In the genomic region with DNA sequence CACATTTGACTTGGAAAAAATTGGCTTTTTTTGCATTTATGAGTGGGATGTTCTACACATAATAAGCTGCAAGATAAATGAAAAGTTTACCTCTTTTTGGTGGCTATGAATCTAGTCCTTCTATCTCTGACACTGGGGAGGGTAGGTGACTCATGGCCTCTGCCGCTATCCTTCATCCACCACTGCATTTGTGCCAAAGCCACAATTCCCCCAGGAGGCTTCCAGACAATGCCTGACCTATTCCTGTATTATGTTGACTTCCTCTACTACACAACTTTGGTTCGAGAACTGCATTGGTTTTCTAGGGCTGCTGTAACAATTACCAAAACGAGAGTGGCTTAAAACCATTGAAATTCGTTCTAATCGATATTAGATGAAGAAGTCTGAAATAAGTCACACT, we compare ENCODE assay signal across 23 cellular contexts.
DNase-seq lines count a peak whose midpoint lies in the region; ATAC-seq and TF ChIP-seq lines count a peak whose summit lies in the region.
"Had no signal": no experiment of that assay in that cellular context is flagged by ENCODE, and none has a peak within 500 bp of the region (broad histone marks: within the 10 kb centered on the region; RNA-seq: fewer than 3 reads in every experiment).

No MANE protein-coding gene starts in this region.

- no peak for TF ChIP-seq EP300 in sigmoid colon (IDR thresholded peaks at IDR 0.05)

- no peaks in the 10 kb centered on the region for H3K27me3 Mint-ChIP-seq in MCF 10A (ENCODE audit: insufficient read depth, unreplicated experiment)
- H3K27me3 Mint-ChIP-seq in activated CD4-positive, alpha-beta T cell treated with anti-CD3 and anti-CD28 coated beads, Interleukin-2, amount 10 ng/mL, durations not matched to agents 7 days and 5 days: no peaks in the 10 kb centered on the region
- H3K27me3 Mint-ChIP-seq: activated naive CD8-positive, alpha-beta T cell; naive thymus-derived CD4-positive, alpha-beta T cell; T-helper 17 cell had no signal

- H3K79me2 ChIP-seq in PC-3 (ENCODE audit: low read length): no peaks in the 10 kb centered on the region

- H3K36me3 Mint-ChIP-seq in MCF 10A (ENCODE audit: insufficient read depth, unreplicated experiment): no peaks in the 10 kb centered on the region
- no peaks in the 10 kb centered on the region for H3K36me3 Mint-ChIP-seq in activated CD4-positive, alpha-beta T cell treated with anti-CD3 and anti-CD28 coated beads, Interleukin-2, amount 10 ng/mL, durations not matched to agents 7 days and 5 days (ENCODE audit: low read depth)
- H3K36me3 Mint-ChIP-seq: activated naive CD8-positive, alpha-beta T cell; naive thymus-derived CD4-positive, alpha-beta T cell had no signal

- H3K27ac Mint-ChIP-seq in MCF 10A (ENCODE audit: low read depth, unreplicated experiment): no peak overlapping the region
- H3K27ac Mint-ChIP-seq in activated CD4-positive, alpha-beta T cell treated with anti-CD3 and anti-CD28 coated beads, Interleukin-2, amount 10 ng/mL, durations not matched to agents 7 days and 5 days: no peak overlapping the region
- H3K27ac Mint-ChIP-seq: activated naive CD8-positive, alpha-beta T cell; naive thymus-derived CD4-positive, alpha-beta T cell; T-helper 17 cell had no signal

- POLR2A ChIA-PET in MCF 10A (lab: Yijun Ruan, JAX): no interaction called here
- POLR2A ChIA-PET in PC-3 (lab: Charles Lee; ENCODE audit: unreplicated experiment): no interaction called here
- POLR2A ChIA-PET in activated CD4-positive, alpha-beta T cell treated with anti-CD3 and anti-CD28 coated beads, Interleukin-2, amount 10 ng/mL, durations not matched to agents 7 days and 5 days (lab: Charles Lee): no interaction called here

- no peak for TF ChIP-seq CTCF in MCF 10A (IDR thresholded peaks at IDR 0.05; ENCODE audit: unreplicated experiment)
- no peak for TF ChIP-seq CTCF in breast epithelium (IDR thresholded peaks at IDR 0.05)
- TF ChIP-seq CTCF in PC-3 (conservative IDR thresholded peaks at IDR 0.05; ENCODE audit: low read depth, low read length): no peak
- TF ChIP-seq CTCF in sigmoid colon (IDR thresholded peaks at IDR 0.05): no peak
- no peak for TF ChIP-seq CTCF in prostate gland (IDR thresholded peaks at IDR 0.05)

- no peak overlapping the region for H2AFZ ChIP-seq in PC-3 (ENCODE audit: low read length)
- H2AFZ ChIP-seq: GM23248 had no signal

- H3K9me3 Mint-ChIP-seq in MCF 10A (ENCODE audit: unreplicated experiment): no peaks in the 10 kb centered on the region
- no peaks in the 10 kb centered on the region for H3K9me3 Mint-ChIP-seq in activated CD4-positive, alpha-beta T cell treated with anti-CD3 and anti-CD28 coated beads, Interleukin-2, amount 10 ng/mL, durations not matched to agents 7 days and 5 days

- BruUV-seq in MCF 10A (replicated peaks; lab: Mats Ljungman, UMichigan) (no TSS peak), PC-3 (replicated peaks; lab: Mats Ljungman, UMichigan) (no TSS peak)

- no peak for TF ChIP-seq POLR2A in breast epithelium (IDR thresholded peaks at IDR 0.05)
- no peak for TF ChIP-seq POLR2A in sigmoid colon (IDR thresholded peaks at IDR 0.05)
- TF ChIP-seq POLR2A in prostate gland (IDR thresholded peaks at IDR 0.05): no peak

- H3K4me3 ChIP-seq in breast epithelium (no peak overlapping the region), PC-3 (ENCODE audit: low read length) (no peak overlapping the region), sigmoid colon (no peak overlapping the region), prostate gland (no peak overlapping the region)
- H3K4me3 ChIP-seq: GM23248, spleen, suprapubic skin had no signal

- CTCF ChIA-PET in MCF 10A (lab: Yijun Ruan, JAX): no interaction called here
- CTCF ChIA-PET in PC-3 (lab: Charles Lee): no interaction called here
- CTCF ChIA-PET in activated CD4-positive, alpha-beta T cell treated with anti-CD3 and anti-CD28 coated beads, Interleukin-2, amount 10 ng/mL, durations not matched to agents 7 days and 5 days (lab: Charles Lee): no interaction called here

- peaks cover 6% of the 10 kb centered on the region for H3K4me1 Mint-ChIP-seq in MCF 10A (ENCODE audit: insufficient read depth, unreplicated experiment)
- H3K4me1 Mint-ChIP-seq in activated CD4-positive, alpha-beta T cell treated with anti-CD3 and anti-CD28 coated beads, Interleukin-2, amount 10 ng/mL, durations not matched to agents 7 days and 5 days: no peaks in the 10 kb centered on the region
- H3K4me1 Mint-ChIP-seq: T-helper 17 cell had no signal

- no peak overlapping the region for H3K27ac ChIP-seq in breast epithelium
- H3K27ac ChIP-seq in PC-3 (ENCODE audit: low read length): no peak overlapping the region
- H3K27ac ChIP-seq in sigmoid colon: no peak overlapping the region
- H3K27ac ChIP-seq in prostate gland: no peak overlapping the region
- H3K27ac ChIP-seq: GM23248, spleen, suprapubic skin had no signal

- peak; percentile 78 for DNase-seq in MCF 10A (ENCODE audit: unreplicated experiment)
- DNase-seq in breast epithelium (ENCODE audit: low spot score in 2 of 2): no peak
- DNase-seq in PC-3: peak; percentile 10
- peak; percentile 4 for DNase-seq in fibroblast of peridontal ligament (ENCODE audit: extremely low read depth)
- no peak for DNase-seq in sigmoid colon
- no peak for DNase-seq in activated CD4-positive, alpha-beta T cell treated with anti-CD3 and anti-CD28 coated beads, Interleukin-2, amount 10 ng/mL, durations not matched to agents 7 days and 5 days
- no peak for DNase-seq in prostate gland (ENCODE audit: low spot score)
- DNase-seq: activated CD4-positive, CD25-positive, alpha-beta regulatory T cell; activated T-cell treated with anti-CD3 and anti-CD28 coated beads, Interleukin-2, amount 50 U/mL, for 48 hours; GM23248; IMR-90; islet precursor cell; mammary epithelial cell; MV-4-11; naive thymus-derived CD4-positive, alpha-beta T cell; NCI-H2029 treated with DMSO at 0.1 percent for 48 hours; NCI-H524; SHP77 treated with DMSO at 0.1 percent for 48 hours; spleen; T-helper 17 cell had no signal

- H3K9me3 ChIP-seq in breast epithelium (no peaks in the 10 kb centered on the region), PC-3 (ENCODE audit: low read length) (no peaks in the 10 kb centered on the region), sigmoid colon (no peaks in the 10 kb centered on the region), prostate gland (no peaks in the 10 kb centered on the region)
- H3K9me3 ChIP-seq: suprapubic skin had no signal

- no peaks in the 10 kb centered on the region for H4K20me1 ChIP-seq in PC-3 (ENCODE audit: low read length)

- intact Hi-C loops in MCF 10A (cut with micrococcal nuclease) (no loop called here), breast epithelium (cut with DNase I; ENCODE audit: low total_unique reads) (loop anchor here (5.0 kb wide), 1 partner anchor 738 kb away; no protein-coding TSS in a partner anchor), PC-3 (cut with micrococcal nuclease) (no loop called here), sigmoid colon (cut with DNase I) (no loop called here), prostate gland (cut with DNase I) (no loop called here)

- no peak overlapping the region for H3K9ac ChIP-seq in PC-3 (ENCODE audit: low read length)
- H3K9ac ChIP-seq: GM23248 had no signal

- H3K36me3 ChIP-seq in breast epithelium (no peaks in the 10 kb centered on the region), PC-3 (ENCODE audit: low read depth, low read length) (no peaks in the 10 kb centered on the region), sigmoid colon (no peaks in the 10 kb centered on the region), prostate gland (no peaks in the 10 kb centered on the region)
- H3K36me3 ChIP-seq: spleen, suprapubic skin had no signal

- ATAC-seq in PC-3 (peak; percentile 66; the same call in 1 of the 2 replicates), HG02571 (IDR thresholded peaks at IDR 0.05; ENCODE audit: unreplicated experiment) (no peak)
- ATAC-seq: naive thymus-derived CD4-positive, alpha-beta T cell; T-helper 17 cell had no signal

- H3K4me1 ChIP-seq in breast epithelium: no peaks in the 10 kb centered on the region
- H3K4me1 ChIP-seq in PC-3 (ENCODE audit: insufficient read depth, low read length): no peaks in the 10 kb centered on the region
- no peaks in the 10 kb centered on the region for H3K4me1 ChIP-seq in sigmoid colon
- H3K4me1 ChIP-seq in prostate gland (replicated peaks): no peaks in the 10 kb centered on the region
- H3K4me1 ChIP-seq: spleen, suprapubic skin had no signal

- H3K27me3 ChIP-seq in breast epithelium: no peaks in the 10 kb centered on the region
- H3K27me3 ChIP-seq in PC-3 (ENCODE audit: low read length): no peaks in the 10 kb centered on the region
- H3K27me3 ChIP-seq in sigmoid colon: no peaks in the 10 kb centered on the region
- H3K27me3 ChIP-seq in prostate gland (replicated peaks; ENCODE audit: insufficient read depth): no peaks in the 10 kb centered on the region
- H3K27me3 ChIP-seq: spleen, suprapubic skin had no signal

- H3K4me3 Mint-ChIP-seq in MCF 10A (ENCODE audit: unreplicated experiment): no peak overlapping the region
- no peak overlapping the region for H3K4me3 Mint-ChIP-seq in activated CD4-positive, alpha-beta T cell treated with anti-CD3 and anti-CD28 coated beads, Interleukin-2, amount 10 ng/mL, durations not matched to agents 7 days and 5 days
- H3K4me3 Mint-ChIP-seq: activated naive CD8-positive, alpha-beta T cell; naive thymus-derived CD4-positive, alpha-beta T cell; T-helper 17 cell had no signal

- no peak overlapping the region for H3K4me2 ChIP-seq in PC-3 (ENCODE audit: low read length)

- H3F3A ChIP-seq in PC-3 (ENCODE audit: low read length, unreplicated experiment): no peaks in the 10 kb centered on the region

- 80% methylated on average over 5 of the region's 5 CpGs for WGBS in sigmoid colon, 2 donors
- 89% methylated on average over 5 of the region's 5 CpGs for WGBS in prostate gland

- no peaks in the 10 kb centered on the region for H3K9me2 ChIP-seq in PC-3 (replicated peaks; ENCODE audit: low read length)

Comparison
In these comparisons a context has a peak if more than half of its experiments do, and no peak if none do; other contexts are left out.
1. DNase-seq: peak in MCF 10A (single experiment), PC-3 (single experiment) and fibroblast of peridontal ligament (single experiment); none in breast epithelium (0 of 2), sigmoid colon (single experiment), activated CD4-positive, alpha-beta T cell treated with anti-CD3 and anti-CD28 coated beads, Interleukin-2, amount 10 ng/mL, durations not matched to agents 7 days and 5 days (single experiment) and prostate gland (single experiment).